ENCODE assay signal across 8 cellular contexts in genomic region chr16:28924762-28925385, GRCh38. TPM values are rescaled to one million over a fixed set of nuclear protein-coding genes. Genes with fewer than 3 reads are reported as not detected.
A peak's percentile ranks its signal among the peaks of the same experiment; 100 is the strongest.
DNase-seq lines count a peak whose midpoint lies in the region; ATAC-seq, FAIRE-seq and TF ChIP-seq lines count a peak whose summit lies in the region.

Gene RABEP2, minus strand, starts transcription at chr16:28925238. Its CDS starts 75 bp downstream, at chr16:28925163.

- 0 to 1% (median 1%) methylated on average over 50 to 66 of the region's 66 CpGs for WGBS in small intestine, 3 donors

- peak within 1 kb of the TSS; percentile 76 for H2AFZ ChIP-seq in ACC112 (ENCODE audit: low read length, unreplicated experiment)

- H3K9ac ChIP-seq in iPS-20b (ENCODE audit: low read depth, low read length), result peak within 1 kb of the TSS; percentile 97

- no peaks in the 10 kb centered on the region for H3K79me2 ChIP-seq in ACC112 (ENCODE audit: control insufficient read depth, insufficient read depth, low read length, unreplicated experiment)

- peak; percentile 36 for ATAC-seq in GM18870 (IDR thresholded peaks at IDR 0.05; ENCODE audit: unreplicated experiment)
- peak; percentile 64 for ATAC-seq in HG03135 (IDR thresholded peaks at IDR 0.05; ENCODE audit: unreplicated experiment)

- peak within 1 kb of the TSS; percentile 85 for H3K27ac ChIP-seq in ACC112 (ENCODE audit: low read depth, low read length)
- peak within 1 kb of the TSS; percentile 95 to 99 for H3K27ac ChIP-seq in breast epithelium
- H3K27ac ChIP-seq in iPS-20b (ENCODE audit: low read length), result peak within 1 kb of the TSS; percentile 87
- H3K27ac ChIP-seq in small intestine (ENCODE audit: low read depth in 1 of 2, low read length in 1 of 2), result peak within 1 kb of the TSS; percentile 98 to 99

- FAIRE-seq in small intestine (lab: Jason Lieb, UNC), result no peak

- TF ChIP-seq CTCF in WI38 (IDR thresholded peaks at IDR 0.05; ENCODE audit: low read depth, low read length), result no peak
- peak in 1 of 3 donors; percentile 2 for TF ChIP-seq CTCF in breast epithelium (IDR thresholded peaks at IDR 0.05)

- peaks cover 4% of the 10 kb centered on the region for H3K4me1 ChIP-seq in ACC112 (ENCODE audit: control insufficient read depth, insufficient read depth, low read length, unreplicated experiment)
- H3K4me1 ChIP-seq in breast epithelium, result peaks cover 0 to 7% of the 10 kb centered on the region in 2 donors
- no peaks in the 10 kb centered on the region for H3K4me1 ChIP-seq in iPS-20b (ENCODE audit: insufficient read depth, low read length)
- peaks cover 0 to 4% of the 10 kb centered on the region in 2 donors for H3K4me1 ChIP-seq in small intestine (ENCODE audit: control insufficient read depth in 2 of 2, insufficient read depth in 1 of 2, low read depth in 1 of 2, low read length in 1 of 2)

- H3K9me3 ChIP-seq in breast epithelium (no peaks in the 10 kb centered on the region), iPS-20b (ENCODE audit: insufficient read depth, low read depth, low read length) (no peaks in the 10 kb centered on the region), small intestine (ENCODE audit: control insufficient read depth, low read depth) (no peaks in the 10 kb centered on the region)

- H3K4me3 ChIP-seq in ACC112 (ENCODE audit: low read depth, low read length), result peak within 1 kb of the TSS; percentile 84
- H3K4me3 ChIP-seq in WI38 (ENCODE audit: low read depth, low read length), result peak within 1 kb of the TSS; percentile 81
- peak within 1 kb of the TSS; percentile 86 to 98 (median 89) for H3K4me3 ChIP-seq in breast epithelium
- peak within 1 kb of the TSS; percentile 98 for H3K4me3 ChIP-seq in iPS-20b (ENCODE audit: low read length)
- H3K4me3 ChIP-seq in small intestine (ENCODE audit: low read depth in 1 of 2, low read length in 2 of 2), result peak within 1 kb of the TSS; percentile 82 to 91

- H3K27me3 ChIP-seq in ACC112 (ENCODE audit: insufficient read depth, low read length), result no peaks in the 10 kb centered on the region
- no peaks in the 10 kb centered on the region for H3K27me3 ChIP-seq in breast epithelium
- H3K27me3 ChIP-seq in iPS-20b (ENCODE audit: insufficient read depth, low read length), result no peaks in the 10 kb centered on the region
- H3K27me3 ChIP-seq in small intestine (ENCODE audit: control insufficient read depth in 2 of 2, insufficient read depth in 2 of 2, low read length in 2 of 2), result no peaks in the 10 kb centered on the region

- no peaks in the 10 kb centered on the region for H3K36me3 ChIP-seq in ACC112 (ENCODE audit: insufficient read depth, low read length)
- no peaks in the 10 kb centered on the region for H3K36me3 ChIP-seq in breast epithelium
- H3K36me3 ChIP-seq in iPS-20b (ENCODE audit: insufficient read depth, low read depth, low read length), result peaks cover 1% of the 10 kb centered on the region; the same call in 1 of the 2 replicates
- H3K36me3 ChIP-seq in small intestine (ENCODE audit: control insufficient read depth in 2 of 2, insufficient read depth in 2 of 2, low read length in 2 of 2), result peaks cover 0 to under 1% of the 10 kb centered on the region in 2 donors

- TF ChIP-seq POLR2A in breast epithelium (IDR thresholded peaks at IDR 0.05), result peak; percentile 37

- intact Hi-C loops in breast epithelium (cut with DNase I; ENCODE audit: low total_unique reads), result no loop called here

- DNase-seq in NCI-H2196 (lab: John Stamatoyannopoulos, UW; ENCODE audit: unreplicated experiment) (peak; percentile 96), breast epithelium (ENCODE audit: low spot score in 2 of 2) (peak; percentile 98 to 99), small intestine (peak; percentile 99)

RNA-seq across cellular contexts. Expression of gene RABEP2, which starts in this region (rescaled TPM):
- 10 to 100 TPM; 14.2 to 35.1 (median 25.6) TPM for total RNA-seq in breast epithelium
- polyA plus RNA-seq in small intestine, result 10 to 100 TPM; 26.5 to 55.7 (median 30.0) TPM

Comparison
In these comparisons a context has a peak if more than half of its experiments do, and no peak if none do; other contexts are left out.
1. Peak in every context shown above with its lines: DNase-seq, ATAC-seq, H3K4me3 ChIP-seq and H3K27ac ChIP-seq.